Comparison of ENCODE assay signal across 38 cellular contexts in the genomic region with DNA sequence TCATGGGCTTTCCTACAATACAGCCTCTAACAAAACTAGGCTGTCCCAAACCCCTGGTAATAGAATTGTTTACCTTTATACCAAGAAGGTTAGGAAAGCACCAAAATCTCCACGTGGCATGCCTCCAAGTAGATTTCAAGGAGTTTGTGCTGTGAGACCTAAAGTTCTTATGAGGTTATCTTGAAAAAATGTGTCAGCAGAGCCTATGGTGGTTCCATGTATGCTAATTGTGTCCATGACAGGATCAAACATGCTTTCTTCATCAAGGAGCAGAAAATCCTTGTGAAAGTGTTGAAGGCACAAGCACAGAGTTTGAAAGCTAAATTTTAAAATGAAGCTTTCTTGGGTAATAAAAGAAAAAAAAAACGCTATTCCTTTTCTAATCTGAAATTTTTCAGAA. TPM values are rescaled to one million over a fixed set of nuclear protein-coding genes. Genes with fewer than 3 reads are reported as not detected.
"Had no signal": no experiment of that assay in that cellular context is flagged by ENCODE, and none has a peak within 500 bp of the region (broad histone marks: within the 10 kb centered on the region; RNA-seq: fewer than 3 reads in every experiment).

No MANE protein-coding gene starts in this region.

- H3K4me3 ChIP-seq: ascending aorta, cardiac muscle cell had no signal

- DNase-seq: activated CD4-positive, alpha-beta memory T cell treated with anti-CD3 and anti-CD28 coated beads, Interleukin-2, amount 10 ng/mL, durations not matched to agents 7 days and 5 days; activated CD4-positive, alpha-beta T cell treated with anti-CD3 and anti-CD28 coated beads for 1 hour; activated CD4-positive, alpha-beta T cell treated with anti-CD3 and anti-CD28 coated beads for 36 hours; activated CD4-positive, alpha-beta T cell treated with anti-CD3 and anti-CD28 coated beads for 48 hours; activated CD4-positive, alpha-beta T cell treated with anti-CD3 and anti-CD28 coated beads, Interleukin-2, amount 10 ng/mL, durations not matched to agents 7 days and 5 days; activated CD4-positive, alpha-beta T cell treated with anti-CD3 and anti-CD28 coated beads, Interleukin-2, amount 50 U/mL, for 48 hours; activated CD4-positive, CD25-positive, alpha-beta regulatory T cell; activated CD8-positive, alpha-beta memory T cell treated with anti-CD3 and anti-CD28 coated beads for 24 hours; activated CD8-positive, alpha-beta memory T cell treated with anti-CD3 and anti-CD28 coated beads, Interleukin-2, amount 10 ng/mL, durations not matched to agents 7 days and 5 days; activated CD8-positive, alpha-beta memory T cell treated with anti-CD3 and anti-CD28 coated beads, Interleukin-2, amount 50 U/mL, for 48 hours; activated CD8-positive, alpha-beta T cell treated with anti-CD3 and anti-CD28 coated beads, Interleukin-2, amount 10 ng/mL, durations not matched to agents 7 days and 5 days; activated effector memory CD4-positive, alpha-beta T cell treated with Interleukin-2 at 50 U/mL for 16 hours; activated gamma-delta T cell; activated naive CD4-positive, alpha-beta T cell treated with anti-CD3 and anti-CD28 coated beads, Interleukin-2, amount 10 ng/mL, durations not matched to agents 7 days and 5 days; activated naive CD4-positive, alpha-beta T cell treated with Interleukin-2 at 50 U/mL for 16 hours; activated naive CD8-positive, alpha-beta T cell treated with anti-CD3 and anti-CD28 coated beads, Interleukin-2, amount 10 ng/mL, durations not matched to agents 7 days and 5 days; activated naive CD8-positive, alpha-beta T cell treated with anti-CD3 and anti-CD28 coated beads, Interleukin-2, amount 50 U/mL, for 24 hours; activated T-cell treated with anti-CD3 and anti-CD28 coated beads, Interleukin-2, amount 50 U/mL, for 24 hours; activated T-cell treated with anti-CD3 and anti-CD28 coated beads, Interleukin-2, amount 50 U/mL, for 48 hours; amygdala; anterior cingulate cortex; caudate nucleus; cerebellar nuclear complex; SW 1271; T-helper 1 cell; T-helper 2 cell; T-helper 9 cell had no signal

- H3K4me3 Mint-ChIP-seq: activated CD4-positive, alpha-beta memory T cell treated with anti-CD3 and anti-CD28 coated beads, Interleukin-2, amount 10 ng/mL, durations not matched to agents 7 days and 5 days; activated CD4-positive, alpha-beta T cell treated with anti-CD3 and anti-CD28 coated beads for 36 hours; activated CD4-positive, alpha-beta T cell treated with anti-CD3 and anti-CD28 coated beads, Interleukin-2, amount 10 ng/mL, durations not matched to agents 7 days and 5 days; activated CD8-positive, alpha-beta memory T cell treated with anti-CD3 and anti-CD28 coated beads, Interleukin-2, amount 10 ng/mL, durations not matched to agents 7 days and 5 days; activated CD8-positive, alpha-beta T cell treated with anti-CD3 and anti-CD28 coated beads, Interleukin-2, amount 10 ng/mL, durations not matched to agents 7 days and 5 days; activated naive CD4-positive, alpha-beta T cell treated with anti-CD3 and anti-CD28 coated beads, Interleukin-2, amount 10 ng/mL, durations not matched to agents 7 days and 5 days; activated naive CD4-positive, alpha-beta T cell treated with anti-CD3 and anti-CD28 coated beads, Interleukin-2, amount 50 U/mL, for 24 hours; activated naive CD8-positive, alpha-beta T cell; activated naive CD8-positive, alpha-beta T cell treated with anti-CD3 and anti-CD28 coated beads, Interleukin-2, amount 10 ng/mL, durations not matched to agents 7 days and 5 days; activated naive CD8-positive, alpha-beta T cell treated with anti-CD3 and anti-CD28 coated beads, Interleukin-2, amount 50 U/mL, for 24 hours; activated T-cell treated with anti-CD3 and anti-CD28 coated beads, Interleukin-2, amount 50 U/mL, for 24 hours; brain; central memory CD8-positive, alpha-beta T cell; T-helper 1 cell treated with Interleukin-12 subunit alpha and Interleukin-12 subunit beta and Interleukin-4 antibody, amounts not matched to agents 30 μg/mL and 1 μg/mL, for 36 hours; T-helper 2 cell treated with Interferon-gamma antibody and Interleukin-4, amounts not matched to agents 5 μg/mL and 100 μg/mL, for 36 hours had no signal

- ATAC-seq: activated CD4-positive, alpha-beta T cell treated with anti-CD3 and anti-CD28 coated beads for 36 hours; activated CD4-positive, CD25-positive, alpha-beta regulatory T cell treated with anti-CD3 and anti-CD28 coated beads, Interleukin-2, amount 50 U/mL, for 24 hours; activated CD8-positive, alpha-beta memory T cell treated with anti-CD3 and anti-CD28 coated beads, Interleukin-2, amount 10 ng/mL, durations not matched to agents 7 days and 5 days; activated CD8-positive, alpha-beta T cell treated with anti-CD3 and anti-CD28 coated beads, Interleukin-2, amount 10 ng/mL, durations not matched to agents 7 days and 5 days; activated naive CD8-positive, alpha-beta T cell treated with anti-CD3 and anti-CD28 coated beads, Interleukin-2, amount 50 U/mL, for 24 hours had no signal

- H3K27ac ChIP-seq: ascending aorta, cardiac muscle cell, VCaP had no signal

- H3K4me1 ChIP-seq: ascending aorta had no signal

- H3K27me3 Mint-ChIP-seq: brain had no signal

- H3K9me3 ChIP-seq: ascending aorta had no signal

- H3K27me3 ChIP-seq: ascending aorta, cardiac muscle cell had no signal

- H3K36me3 ChIP-seq: ascending aorta, cardiac muscle cell had no signal

- H3K36me3 Mint-ChIP-seq: activated CD8-positive, alpha-beta memory T cell treated with anti-CD3 and anti-CD28 coated beads, Interleukin-2, amount 10 ng/mL, durations not matched to agents 7 days and 5 days; activated naive CD4-positive, alpha-beta T cell treated with anti-CD3 and anti-CD28 coated beads, Interleukin-2, amount 10 ng/mL, durations not matched to agents 7 days and 5 days; activated naive CD4-positive, alpha-beta T cell treated with anti-CD3 and anti-CD28 coated beads, Interleukin-2, amount 50 U/mL, for 24 hours; activated naive CD8-positive, alpha-beta T cell treated with anti-CD3 and anti-CD28 coated beads, Interleukin-2, amount 10 ng/mL, durations not matched to agents 7 days and 5 days; brain had no signal

- H3K27ac Mint-ChIP-seq: activated CD4-positive, alpha-beta memory T cell treated with anti-CD3 and anti-CD28 coated beads, Interleukin-2, amount 10 ng/mL, durations not matched to agents 7 days and 5 days; activated CD4-positive, alpha-beta T cell treated with anti-CD3 and anti-CD28 coated beads for 36 hours; activated CD4-positive, alpha-beta T cell treated with anti-CD3 and anti-CD28 coated beads, Interleukin-2, amount 10 ng/mL, durations not matched to agents 7 days and 5 days; activated CD8-positive, alpha-beta memory T cell treated with anti-CD3 and anti-CD28 coated beads, Interleukin-2, amount 10 ng/mL, durations not matched to agents 7 days and 5 days; activated CD8-positive, alpha-beta T cell treated with anti-CD3 and anti-CD28 coated beads, Interleukin-2, amount 10 ng/mL, durations not matched to agents 7 days and 5 days; activated naive CD4-positive, alpha-beta T cell treated with anti-CD3 and anti-CD28 coated beads, Interleukin-2, amount 10 ng/mL, durations not matched to agents 7 days and 5 days; activated naive CD4-positive, alpha-beta T cell treated with anti-CD3 and anti-CD28 coated beads, Interleukin-2, amount 50 U/mL, for 24 hours; activated naive CD8-positive, alpha-beta T cell; activated naive CD8-positive, alpha-beta T cell treated with anti-CD3 and anti-CD28 coated beads, Interleukin-2, amount 10 ng/mL, durations not matched to agents 7 days and 5 days; activated naive CD8-positive, alpha-beta T cell treated with anti-CD3 and anti-CD28 coated beads, Interleukin-2, amount 50 U/mL, for 24 hours; activated T-cell treated with anti-CD3 and anti-CD28 coated beads, Interleukin-2, amount 50 U/mL, for 24 hours; activated T-helper 2 cell treated with anti-CD3 and anti-CD28 coated beads, Interferon-gamma antibody, Interleukin-2, Interleukin-4, amounts not matched to agents 10 μg/mL and 5 μg/mL and 100 μg/mL, durations not matched to agents 14 hours and 24 hours and 36 hours; brain; T-helper 1 cell treated with Interleukin-12 subunit alpha and Interleukin-12 subunit beta and Interleukin-4 antibody, amounts not matched to agents 30 μg/mL and 1 μg/mL, for 36 hours; T-helper 2 cell treated with Interferon-gamma antibody and Interleukin-4, amounts not matched to agents 5 μg/mL and 100 μg/mL, for 36 hours had no signal

- H3K4me1 Mint-ChIP-seq: activated CD4-positive, alpha-beta memory T cell treated with anti-CD3 and anti-CD28 coated beads, Interleukin-2, amount 10 ng/mL, durations not matched to agents 7 days and 5 days; activated CD4-positive, alpha-beta T cell treated with anti-CD3 and anti-CD28 coated beads for 36 hours; activated CD4-positive, alpha-beta T cell treated with anti-CD3 and anti-CD28 coated beads, Interleukin-2, amount 10 ng/mL, durations not matched to agents 7 days and 5 days; activated CD8-positive, alpha-beta memory T cell treated with anti-CD3 and anti-CD28 coated beads, Interleukin-2, amount 10 ng/mL, durations not matched to agents 7 days and 5 days; activated naive CD4-positive, alpha-beta T cell treated with anti-CD3 and anti-CD28 coated beads, Interleukin-2, amount 10 ng/mL, durations not matched to agents 7 days and 5 days; activated naive CD4-positive, alpha-beta T cell treated with anti-CD3 and anti-CD28 coated beads, Interleukin-2, amount 50 U/mL, for 24 hours; activated naive CD8-positive, alpha-beta T cell treated with anti-CD3 and anti-CD28 coated beads, Interleukin-2, amount 10 ng/mL, durations not matched to agents 7 days and 5 days; activated naive CD8-positive, alpha-beta T cell treated with anti-CD3 and anti-CD28 coated beads, Interleukin-2, amount 50 U/mL, for 24 hours; brain; central memory CD8-positive, alpha-beta T cell had no signal

- H3K9me3 Mint-ChIP-seq: activated CD4-positive, alpha-beta memory T cell treated with anti-CD3 and anti-CD28 coated beads, Interleukin-2, amount 10 ng/mL, durations not matched to agents 7 days and 5 days; activated naive CD4-positive, alpha-beta T cell treated with anti-CD3 and anti-CD28 coated beads, Interleukin-2, amount 50 U/mL, for 24 hours; activated naive CD8-positive, alpha-beta T cell treated with anti-CD3 and anti-CD28 coated beads, Interleukin-2, amount 10 ng/mL, durations not matched to agents 7 days and 5 days; activated T-helper 2 cell treated with anti-CD3 and anti-CD28 coated beads, Interferon-gamma antibody, Interleukin-2, Interleukin-4, amounts not matched to agents 10 μg/mL and 5 μg/mL and 100 μg/mL, durations not matched to agents 14 hours and 24 hours and 36 hours; T-helper 1 cell treated with Interleukin-12 subunit alpha and Interleukin-12 subunit beta and Interleukin-4 antibody, amounts not matched to agents 30 μg/mL and 1 μg/mL, for 36 hours; T-helper 2 cell treated with Interferon-gamma antibody and Interleukin-4, amounts not matched to agents 5 μg/mL and 100 μg/mL, for 36 hours had no signal

RNA-seq across cellular contexts. Expression of a gene that starts 36.2 kb away (rescaled TPM):
- total RNA-seq: activated CD4-positive, alpha-beta memory T cell treated with anti-CD3 and anti-CD28 coated beads, Interleukin-2, amount 10 ng/mL, durations not matched to agents 7 days and 5 days; activated CD4-positive, alpha-beta T cell treated with anti-CD3 and anti-CD28 coated beads for 36 hours; activated CD4-positive, alpha-beta T cell treated with anti-CD3 and anti-CD28 coated beads, Interleukin-2, amount 10 ng/mL, durations not matched to agents 7 days and 5 days; activated CD8-positive, alpha-beta T cell treated with anti-CD3 and anti-CD28 coated beads, Interleukin-2, amount 10 ng/mL, durations not matched to agents 7 days and 5 days; ascending aorta; cardiac muscle cell had no signal
